Comparison of ENCODE assay signal across 10 cellular contexts in genomic region chr12:131948166-131948712, GRCh38. TPM values are rescaled to one million over a fixed set of nuclear protein-coding genes. Genes with fewer than 3 reads are reported as not detected.
A peak's percentile ranks its signal among the peaks of the same experiment; 100 is the strongest.
DNase-seq lines count a peak whose midpoint lies in the region; ATAC-seq and TF ChIP-seq lines count a peak whose summit lies in the region.
"Had no signal": no experiment of that assay in that cellular context is flagged by ENCODE, and none has a peak within 500 bp of the region (broad histone marks: within the 10 kb centered on the region; RNA-seq: fewer than 3 reads in every experiment).

No MANE protein-coding gene starts in this region.

- no peak for ATAC-seq in CD4-positive, alpha-beta T cell (ENCODE audit: poor library complexity)
- ATAC-seq in central memory CD8-positive, alpha-beta T cell (replicated peaks; ENCODE audit: extremely low read depth, poor library complexity, severe bottlenecking) = no peak
- no peak for ATAC-seq in HG03354 (IDR thresholded peaks at IDR 0.05; ENCODE audit: poor library complexity, severe bottlenecking, unreplicated experiment)

- H3K4me3 ChIP-seq in Peyer's patch (no peak overlapping the region), parathyroid adenoma (ENCODE audit: low read depth, low read length) (no peak overlapping the region)

- CTCF ChIA-PET in CD4-positive, alpha-beta T cell (lab: Charles Lee) = interaction anchor here (1.0 kb wide), 1 partner anchor 193 kb away, joined by 3 read pairs; no protein-coding TSS in a partner anchor

- H3K27me3 ChIP-seq in CD4-positive, alpha-beta T cell (ENCODE audit: control insufficient read depth, insufficient read depth, low read length) = no peaks in the 10 kb centered on the region
- H3K27me3 ChIP-seq in Peyer's patch (no peaks in the 10 kb centered on the region), parathyroid adenoma (ENCODE audit: control insufficient read depth, insufficient read depth, low read length) (no peaks in the 10 kb centered on the region)

- intact Hi-C loops in CD4-positive, alpha-beta T cell (cut with DNase I, micrococcal nuclease) = loop anchor here in 1 of 2 experiments (1.0 to 10.0 kb wide), 2 partner anchors 18 to 113 kb away; no protein-coding TSS in a partner anchor
- intact Hi-C loops in CD14-positive monocyte (cut with micrococcal nuclease) = loop anchor here (2.0 to 5.0 kb wide), 2 partner anchors 17 to 56 kb away; partner anchors contain the start of gene ULK1 (in 1 of the 2)

- POLR2A ChIA-PET in CD4-positive, alpha-beta T cell (lab: Charles Lee) = no interaction called here

- H3K36me3 ChIP-seq in Peyer's patch (peaks cover 0 to 15% (median 0%) of the 10 kb centered on the region in 3 donors), parathyroid adenoma (ENCODE audit: control insufficient read depth, insufficient read depth, low read length) (no peaks in the 10 kb centered on the region)

- H3K4me1 ChIP-seq in Peyer's patch (peaks cover 2 to 26% (median 13%) of the 10 kb centered on the region in 4 donors), parathyroid adenoma (peaks cover 7% of the 10 kb centered on the region)

- H3K27ac Mint-ChIP-seq in CD4-positive, alpha-beta T cell = peak overlapping the region; percentile 87
- peak overlapping the region; percentile 86 for H3K27ac Mint-ChIP-seq in central memory CD8-positive, alpha-beta T cell (ENCODE audit: low read depth)
- peak overlapping the region in 2 of 7 donors; percentile 15 to 32 for H3K27ac Mint-ChIP-seq in CD14-positive monocyte

- no peak for TF ChIP-seq POLR2A in Peyer's patch (IDR thresholded peaks at IDR 0.05)

- peak overlapping the region; percentile 81 for H3K4me3 Mint-ChIP-seq in CD4-positive, alpha-beta T cell
- H3K4me3 Mint-ChIP-seq in central memory CD8-positive, alpha-beta T cell = peak overlapping the region; percentile 89
- H3K4me3 Mint-ChIP-seq in CD14-positive monocyte = no peak overlapping the region

- no peaks in the 10 kb centered on the region for H3K9me3 Mint-ChIP-seq in CD4-positive, alpha-beta T cell
- no peaks in the 10 kb centered on the region for H3K9me3 Mint-ChIP-seq in central memory CD8-positive, alpha-beta T cell
- H3K9me3 Mint-ChIP-seq in CD14-positive monocyte = no peaks in the 10 kb centered on the region

- H2AFZ ChIP-seq in parathyroid adenoma = peak overlapping the region; percentile 69

- peaks cover 13% of the 10 kb centered on the region for H3K36me3 Mint-ChIP-seq in CD4-positive, alpha-beta T cell (ENCODE audit: low read depth)
- H3K36me3 Mint-ChIP-seq in central memory CD8-positive, alpha-beta T cell (ENCODE audit: insufficient read depth) = peaks cover 13% of the 10 kb centered on the region
- peaks cover 9 to 21% of the 10 kb centered on the region in 2 donors for H3K36me3 Mint-ChIP-seq in CD14-positive monocyte

- H3K27ac ChIP-seq in CD4-positive, alpha-beta T cell (ENCODE audit: low read depth, low read length) = peak overlapping the region; percentile 16
- H3K27ac ChIP-seq in Peyer's patch (peak overlapping the region; percentile 77 to 87 (median 86)), parathyroid adenoma (peak overlapping the region; percentile 54)

- no peak for TF ChIP-seq CTCF in CD4-positive, alpha-beta T cell (IDR thresholded peaks at IDR 0.05)
- TF ChIP-seq CTCF in Peyer's patch (IDR thresholded peaks at IDR 0.05) (no peak), parathyroid adenoma (IDR thresholded peaks at IDR 0.05) (no peak), CD14-positive monocyte (IDR thresholded peaks at IDR 0.05) (no peak)

- no peaks in the 10 kb centered on the region for H3K9me3 ChIP-seq in CD4-positive, alpha-beta T cell (ENCODE audit: control insufficient read depth, low read length)
- H3K9me3 ChIP-seq in Peyer's patch (no peaks in the 10 kb centered on the region), parathyroid adenoma (ENCODE audit: control insufficient read depth, low read length) (no peaks in the 10 kb centered on the region)

- H3K4me1 Mint-ChIP-seq in CD4-positive, alpha-beta T cell (ENCODE audit: low read depth) = peaks cover 37% of the 10 kb centered on the region
- H3K4me1 Mint-ChIP-seq in central memory CD8-positive, alpha-beta T cell = peaks cover 15% of the 10 kb centered on the region
- peaks cover 34% of the 10 kb centered on the region for H3K4me1 Mint-ChIP-seq in CD14-positive monocyte

- no peaks in the 10 kb centered on the region for H3K27me3 Mint-ChIP-seq in CD4-positive, alpha-beta T cell
- no peaks in the 10 kb centered on the region for H3K27me3 Mint-ChIP-seq in central memory CD8-positive, alpha-beta T cell
- peaks cover 0 to 3% (median 1%) of the 10 kb centered on the region in 3 donors for H3K27me3 Mint-ChIP-seq in CD14-positive monocyte (ENCODE audit: low read depth in 3 of 3)

- DNase-seq in CD4-positive, alpha-beta T cell = no peak
- DNase-seq in Peyer's patch (peak in 1 of 3 donors; percentile 17), NCI-H2196 treated with DMSO at 0.1 percent for 48 hours (lab: John Stamatoyannopoulos, UW; ENCODE audit: unreplicated experiment) (no peak), LoVo (ENCODE audit: low spot score) (no peak), CD14-positive monocyte (ENCODE audit: low spot score) (no peak)
- no peak for DNase-seq in central memory CD8-positive, alpha-beta T cell (ENCODE audit: low spot score in 2 of 2)
- DNase-seq: NCI-H226; stimulated activated CD4-positive, alpha-beta T cell treated with anti-CD3 and anti-CD28 coated beads, Interleukin-1b, Interleukin-23, amount 100 ng/mL, for 48 hours had no signal

- H3K4me2 ChIP-seq in parathyroid adenoma (ENCODE audit: low read length) = no peak overlapping the region

- H3K79me2 ChIP-seq in parathyroid adenoma = peaks cover 22% of the 10 kb centered on the region

- H3K9ac ChIP-seq in parathyroid adenoma = no peak overlapping the region

RNA-seq across cellular contexts. Expression of gene EP400, which starts 1.5 kb away (rescaled TPM):
- total RNA-seq in CD4-positive, alpha-beta T cell = 10 to 100 TPM; 56.4 to 56.5 TPM
- total RNA-seq in Peyer's patch = 10 to 100 TPM; 22.1 to 60.2 (median 49.2) TPM
- under 1 TPM; 0.65 to 0.81 TPM for polyA plus RNA-seq in CD14-positive monocyte

RNA-seq across cellular contexts. Expression of gene PUS1, which starts 19.2 kb away (rescaled TPM):
- total RNA-seq in CD4-positive, alpha-beta T cell = 10 to 100 TPM; 17.7 to 18.2 TPM
- 10 to 100 TPM in 3 of 4 donors, 1 to 10 TPM in 1; 8.8 to 46.5 (median 31.8) TPM for total RNA-seq in Peyer's patch
- polyA plus RNA-seq in CD14-positive monocyte = 1 to 10 TPM; 5.1 to 6.9 TPM

RNA-seq across cellular contexts. Expression of gene ULK1, which starts 53.8 kb away (rescaled TPM):
- 10 to 100 TPM; 85.0 to 91.6 TPM for total RNA-seq in CD4-positive, alpha-beta T cell
- total RNA-seq in Peyer's patch = 10 to 100 TPM; 25.2 to 54.1 (median 38.8) TPM
- polyA plus RNA-seq in CD14-positive monocyte = 1 to 10 TPM; 1.0 to 1.3 TPM

Comparison
In these comparisons a context has a peak if more than half of its experiments do, and no peak if none do; other contexts are left out.
1. H3K27ac ChIP-seq: peak in every context shown above with its lines; median percentile 86 in Peyer's patch; 54 in parathyroid adenoma; 16 in CD4-positive, alpha-beta T cell.
2. H3K4me3 Mint-ChIP-seq: peak in CD4-positive, alpha-beta T cell (single experiment) and central memory CD8-positive, alpha-beta T cell (single experiment); none in CD14-positive monocyte (0 of 2).